9 cellular contexts compared by ENCODE assay signal in the genomic region with DNA sequence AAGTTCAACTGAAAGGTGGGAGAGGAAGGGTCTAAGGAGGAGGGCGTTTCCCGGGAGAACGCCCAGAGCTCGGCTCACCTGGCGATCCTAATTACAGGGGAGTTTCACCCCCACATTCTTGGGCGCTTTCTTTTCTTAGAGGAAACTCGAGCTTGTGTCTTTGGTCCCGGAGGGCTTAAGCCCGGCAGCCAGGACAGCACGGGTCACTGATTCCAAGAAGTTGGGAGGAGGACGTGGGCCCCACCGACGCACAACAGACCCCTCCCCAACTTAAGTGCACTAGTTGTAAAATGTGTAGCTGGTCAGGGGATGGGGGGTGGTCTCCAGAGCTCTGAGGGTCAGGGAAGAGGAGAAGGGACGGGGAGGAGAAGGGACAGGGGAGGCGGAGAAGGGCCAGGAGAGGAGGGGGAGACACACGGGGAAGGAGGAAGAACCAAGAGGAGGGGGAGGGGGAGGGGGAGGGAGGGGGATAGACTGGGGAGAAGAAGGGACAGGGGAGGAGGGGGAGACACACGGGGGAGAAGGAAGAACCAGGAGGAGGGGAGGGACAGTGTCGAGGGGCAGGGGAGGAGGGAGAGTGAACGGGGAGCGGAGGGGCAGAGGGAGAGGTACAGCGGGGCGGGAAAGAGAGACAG. TPM values are rescaled to one million over a fixed set of nuclear protein-coding genes. Genes with fewer than 3 reads are reported as not detected.
DNase-seq lines count a peak whose midpoint lies in the region; ATAC-seq and TF ChIP-seq lines count a peak whose summit lies in the region.
"Had no signal": no experiment of that assay in that cellular context is flagged by ENCODE, and none has a peak within 500 bp of the region (broad histone marks: within the 10 kb centered on the region; RNA-seq: fewer than 3 reads in every experiment).

No MANE protein-coding gene starts in this region.

- no peak for TF ChIP-seq CTCF in ovary (IDR thresholded peaks at IDR 0.05)

- ATAC-seq in GM21423 (IDR thresholded peaks at IDR 0.05; ENCODE audit: unreplicated experiment): no peak
- no peak for ATAC-seq in HG03521 (IDR thresholded peaks at IDR 0.05; ENCODE audit: unreplicated experiment)

- peak; percentile 69 for DNase-seq in EH (ENCODE audit: low read depth)
- DNase-seq in NCI-H2227 treated with DMSO at 0.1 percent for 48 hours (lab: John Stamatoyannopoulos, UW): peak; percentile 28
- no peak for DNase-seq in effector memory CD4-positive, alpha-beta T cell
- no peak for DNase-seq in ovary
- no peak for DNase-seq in NCI-H2081 treated with DMSO at 0.1 percent for 48 hours (lab: John Stamatoyannopoulos, UW)
- DNase-seq in KBM-7: no peak
- DNase-seq: erythroblast had no signal

- WGBS in ovary, 3 donors: 7 to 13% (median 11%) methylated on average over 17 to 20 of the region's 22 CpGs

- no peak for TF ChIP-seq POLR2A in ovary (IDR thresholded peaks at IDR 0.05)

- no peaks in the 10 kb centered on the region for H3K36me3 ChIP-seq in effector memory CD4-positive, alpha-beta T cell (ENCODE audit: control insufficient read depth, insufficient read depth, low read length)
- H3K36me3 ChIP-seq in ovary: no peaks in the 10 kb centered on the region

- H3K9me3 ChIP-seq in effector memory CD4-positive, alpha-beta T cell (ENCODE audit: control insufficient read depth, low read length): no peaks in the 10 kb centered on the region
- no peaks in the 10 kb centered on the region for H3K9me3 ChIP-seq in ovary

- H3K27me3 ChIP-seq in effector memory CD4-positive, alpha-beta T cell (replicated peaks; ENCODE audit: control insufficient read depth, insufficient read depth, low read length, poor library complexity, severe bottlenecking): no peaks in the 10 kb centered on the region
- H3K27me3 ChIP-seq in ovary: no peaks in the 10 kb centered on the region

- H3K4me1 ChIP-seq in effector memory CD4-positive, alpha-beta T cell (ENCODE audit: control insufficient read depth, insufficient read depth, low read length, poor library complexity, severe bottlenecking): peaks cover 6% of the 10 kb centered on the region
- H3K4me1 ChIP-seq in ovary (ENCODE audit: insufficient read depth): peaks cover 3% of the 10 kb centered on the region

- no peak for TF ChIP-seq EP300 in ovary (IDR thresholded peaks at IDR 0.05)

- in situ Hi-C loops in KBM-7 (cut with MboI; ENCODE audit: low pct_unique_long_range_greater_than_20kb, low sequenced_read_pairs): no loop called here

- H3K27ac ChIP-seq in effector memory CD4-positive, alpha-beta T cell (ENCODE audit: insufficient read depth, low read length, poor library complexity, severe bottlenecking): no peak overlapping the region
- no peak overlapping the region for H3K27ac ChIP-seq in ovary

- H3K4me3 ChIP-seq in effector memory CD4-positive, alpha-beta T cell (ENCODE audit: insufficient read depth, low read depth, low read length, poor library complexity, severe bottlenecking): peak overlapping the region; percentile 46
- H3K4me3 ChIP-seq in ovary: peak overlapping the region; percentile 43

- intact Hi-C loops in ovary (cut with DNase I): no loop called here

RNA-seq across cellular contexts. Expression of a gene that starts 0.9 kb away (rescaled TPM):
- 1 to 10 TPM in 6 of 7 donors, under 1 TPM in 1; 0.73 to 7.9 (median 1.9) TPM for total RNA-seq in ovary
- polyA plus RNA-seq in ovary: 1 to 10 TPM; 1.3 to 7.1 TPM

Comparison
In these comparisons a context has a peak if more than half of its experiments do, and no peak if none do; other contexts are left out.
1. DNase-seq: peak in EH (single experiment) and NCI-H2227 treated with DMSO at 0.1 percent for 48 hours (single experiment); none in effector memory CD4-positive, alpha-beta T cell (0 of 3), ovary (0 of 5), NCI-H2081 treated with DMSO at 0.1 percent for 48 hours (single experiment) and KBM-7 (single experiment).